10 cellular contexts compared by ENCODE assay signal in genomic region chr2:38554973-38555595, GRCh38. TPM values are rescaled to one million over a fixed set of nuclear protein-coding genes. Genes with fewer than 3 reads are reported as not detected.
DNase-seq lines count a peak whose midpoint lies in the region; ATAC-seq, FAIRE-seq and TF ChIP-seq lines count a peak whose summit lies in the region.
"Had no signal": no experiment of that assay in that cellular context is flagged by ENCODE, and none has a peak within 500 bp of the region (broad histone marks: within the 10 kb centered on the region; RNA-seq: fewer than 3 reads in every experiment).

No MANE protein-coding gene starts in this region.

- H3K36me3 ChIP-seq in keratinocyte (ENCODE audit: control insufficient read depth in 2 of 2, extremely low read depth in 1 of 2, insufficient read depth in 2 of 2, low read length in 2 of 2): peaks cover 0 to 4% of the 10 kb centered on the region in 2 experiments

- no peaks in the 10 kb centered on the region for H3K9me1 ChIP-seq in keratinocyte (ENCODE audit: control insufficient read depth, extremely low read depth, insufficient read depth, low read length)

- H3K27me3 ChIP-seq in keratinocyte (ENCODE audit: control insufficient read depth, extremely low read depth, insufficient read depth, low read length): no peaks in the 10 kb centered on the region

- H2AFZ ChIP-seq in keratinocyte (ENCODE audit: control insufficient read depth, low read length): no peak overlapping the region

- peak; percentile 6 to 29 (median 26) for TF ChIP-seq CTCF in keratinocyte (optimal IDR thresholded peaks at IDR 0.05 in 1 of 3, IDR thresholded peaks at IDR 0.05 in 1 of 3, conservative IDR thresholded peaks at IDR 0.05 in 1 of 3; ENCODE audit: extremely low read depth in 1 of 3, insufficient read depth in 2 of 3, low read length in 3 of 3)
- no peak for TF ChIP-seq CTCF in omental fat pad (IDR thresholded peaks at IDR 0.05)

- H3K4me2 ChIP-seq in keratinocyte (ENCODE audit: control insufficient read depth, extremely low read depth, insufficient read depth, low read depth, low read length): no peak overlapping the region

- no peak overlapping the region for H3K9ac ChIP-seq in keratinocyte (ENCODE audit: control insufficient read depth, extremely low read depth, insufficient read depth, low read length)

- peak; percentile 25 for DNase-seq in AG08395 (ENCODE audit: low spot score)
- no peak for DNase-seq in GM19239 (ENCODE audit: insufficient read length, low spot score)
- no peak for DNase-seq in keratinocyte (ENCODE audit: low read depth, low spot score)
- no peak for DNase-seq in DMS153 (lab: John Stamatoyannopoulos, UW)
- no peak for DNase-seq in omental fat pad (ENCODE audit: low spot score)
- DNase-seq in DMS79 (lab: John Stamatoyannopoulos, UW): no peak
- DNase-seq in NCI-H1694 treated with DMSO at 0.1 percent for 48 hours (lab: John Stamatoyannopoulos, UW): no peak
- DNase-seq: naive B cell; stimulated activated naive B cell treated with anti-CD40 and anti-IgM and Interleukin-4, amounts not matched to agents 10 μg/mL and 1 μg/mL and 100 μg/mL, for 72 hours had no signal

- H3K4me1 ChIP-seq in keratinocyte (ENCODE audit: control insufficient read depth, extremely low read depth, insufficient read depth, low read length): no peaks in the 10 kb centered on the region

- dilution Hi-C loops in keratinocyte (cut with MboI; ENCODE audit: extremely low pct_ligation_motif_present, low sequenced_read_pairs): loop anchor here (25.0 kb wide), 1 partner anchor 182 kb away; no protein-coding TSS in a partner anchor

- no peak for ATAC-seq in omental fat pad (ENCODE audit: low FRiP score)
- ATAC-seq: stimulated activated naive B cell treated with anti-CD40 and anti-IgM and Interleukin-4, amounts not matched to agents 10 μg/mL and 1 μg/mL and 100 μg/mL, for 72 hours had no signal

- FAIRE-seq in GM19239 (lab: Jason Lieb, UNC) (peak; percentile 73), TTC549 (lab: Jason Lieb, UNC) (peak; percentile 34), keratinocyte (lab: Jason Lieb, UNC) (no peak)

- H3K4me3 ChIP-seq in keratinocyte (ENCODE audit: control insufficient read depth in 2 of 3, extremely low read depth in 1 of 3, insufficient read depth in 2 of 3, low read depth in 1 of 3, low read length in 3 of 3): no peak overlapping the region

- H3K79me2 ChIP-seq in keratinocyte (ENCODE audit: control insufficient read depth, insufficient read depth, low read length): no peaks in the 10 kb centered on the region

- H3K27ac ChIP-seq in keratinocyte (ENCODE audit: control insufficient read depth, insufficient read depth, low read length): no peak overlapping the region

- H3K9me3 ChIP-seq in keratinocyte (ENCODE audit: control insufficient read depth, low read depth, low read length): no peaks in the 10 kb centered on the region

- H4K20me1 ChIP-seq in keratinocyte (ENCODE audit: control insufficient read depth, extremely low read depth, insufficient read depth, low read length): no peaks in the 10 kb centered on the region

RNA-seq across cellular contexts. Expression of gene HNRNPLL, which starts 47.6 kb away (rescaled TPM):
- 17.8 to 53.8 TPM (median 30.6 TPM) in 3 replicates for polyA plus RNA-seq in keratinocyte
- 11.8 TPM for polyA plus RNA-seq in keratinocyte (2011; ENCODE audit: low read depth)
- 15.8 and 35.3 TPM in 2 replicates for polyA plus RNA-seq in keratinocyte (2011; cell fraction: cytosol; rRNA removed)
- polyA plus RNA-seq in keratinocyte (2011; cell fraction: nucleus; rRNA removed): 26.2 and 31.7 TPM in 2 replicates
- polyA plus RNA-seq in keratinocyte (2012; ENCODE audit: low replicate concordance): 16.5 and 27.9 TPM in 2 replicates
- 3.2 to 49.0 TPM (median 23.1 TPM) in 3 replicates for polyA minus RNA-seq in keratinocyte
- polyA minus RNA-seq in keratinocyte (2011; cell fraction: cytosol; rRNA and poly(A)+ RNA removed): 20.0 TPM
- polyA minus RNA-seq in keratinocyte (2011; cell fraction: nucleus; rRNA and poly(A)+ RNA removed): 14.8 and 34.1 TPM in 2 replicates
- 10 to 100 TPM; 32.3 to 41.6 (median 36.4) TPM for total RNA-seq in omental fat pad

Comparison
In these comparisons a context has a peak if more than half of its experiments do, and no peak if none do; other contexts are left out.
1. CTCF ChIP-seq: peak in keratinocyte (3 of 3); none in omental fat pad (0 of 3).